In the genomic region with DNA sequence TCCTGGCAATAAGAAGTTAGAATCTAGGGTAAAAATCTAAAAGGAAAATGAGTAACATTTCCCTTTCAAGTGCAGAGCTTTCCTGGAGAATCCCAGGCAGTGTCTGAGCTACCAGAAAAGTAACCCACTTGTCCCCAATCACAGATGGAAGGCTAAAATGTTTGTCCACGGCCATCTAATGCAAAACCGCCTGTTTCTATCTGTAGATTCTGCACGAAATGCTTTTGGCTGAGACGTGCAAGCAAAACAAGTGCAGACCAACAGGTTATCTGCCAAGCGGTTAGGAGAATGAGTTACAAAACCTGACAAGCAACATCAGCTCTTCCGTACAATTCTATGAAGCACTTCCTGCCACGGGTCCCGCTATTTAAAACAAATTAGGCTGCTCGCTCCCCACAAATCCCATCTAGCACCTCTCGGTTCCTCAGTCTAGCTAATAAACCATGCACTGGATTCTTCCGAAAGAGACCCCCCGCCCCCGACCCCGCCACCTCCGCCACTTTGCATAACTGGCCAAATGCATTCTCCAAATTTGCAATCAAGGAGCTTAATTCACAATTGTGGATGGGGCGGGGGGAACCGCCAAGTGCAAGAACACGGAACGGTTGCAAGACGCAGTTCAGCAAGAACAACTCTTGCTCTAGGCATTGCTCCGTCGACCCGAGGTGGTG, we compare ENCODE assay signal across 8 cellular contexts. TPM values are rescaled to one million over a fixed set of nuclear protein-coding genes. Genes with fewer than 3 reads are reported as not detected.
DNase-seq lines count a peak whose midpoint lies in the region; ATAC-seq and TF ChIP-seq lines count a peak whose summit lies in the region.

No MANE protein-coding gene starts in this region.

- H3K4me1 ChIP-seq in ACC112 (ENCODE audit: control insufficient read depth, insufficient read depth, low read length, unreplicated experiment) (peaks cover 8% of the 10 kb centered on the region), tibial nerve (peaks cover 0 to 48% (median 0%) of the 10 kb centered on the region in 4 donors)

- no peaks in the 10 kb centered on the region for H3K27me3 ChIP-seq in ACC112 (ENCODE audit: insufficient read depth, low read length)
- no peaks in the 10 kb centered on the region for H3K27me3 ChIP-seq in tibial nerve

- no peak for TF ChIP-seq POLR2A in tibial nerve (IDR thresholded peaks at IDR 0.05)

- peak overlapping the region; percentile 86 for H2AFZ ChIP-seq in ACC112 (ENCODE audit: low read length, unreplicated experiment)

- ATAC-seq in HG03103 (IDR thresholded peaks at IDR 0.05; ENCODE audit: low read depth, unreplicated experiment) (peak; percentile 22), GM18861 (IDR thresholded peaks at IDR 0.05; ENCODE audit: unreplicated experiment) (no peak)

- H3K79me2 ChIP-seq in ACC112 (ENCODE audit: control insufficient read depth, insufficient read depth, low read length, unreplicated experiment): peaks cover 63% of the 10 kb centered on the region

- H3K27ac ChIP-seq in ACC112 (ENCODE audit: low read depth, low read length) (0 out of 2 replicates have a peak overlapping the region, but pooled peaks have one; percentile 93), tibial nerve (peak overlapping the region; percentile 94 to 99 (median 98))

- TF ChIP-seq CTCF in GM13977 (IDR thresholded peaks at IDR 0.05; ENCODE audit: extremely low read depth, insufficient read depth, missing control alignments) (no peak), tibial nerve (IDR thresholded peaks at IDR 0.05) (no peak)

- no peak for TF ChIP-seq EP300 in tibial nerve (IDR thresholded peaks at IDR 0.05)

- DNase-seq in GM13977 (ENCODE audit: low spot score) (peak; percentile 34), RPMI7951 (ENCODE audit: low read depth) (peak; percentile 32), lung microvascular endothelial cell (ENCODE audit: low read depth in 2 of 2) (peak; percentile 50 to 56), tibial nerve (ENCODE audit: low spot score in 2 of 2) (no peak)
- peak; percentile 52 for DNase-seq in central memory CD4-positive, alpha-beta T cell

- H3K9me3 ChIP-seq in tibial nerve: no peaks in the 10 kb centered on the region

- H3K36me3 ChIP-seq in ACC112 (ENCODE audit: insufficient read depth, low read length) (peaks cover 4% of the 10 kb centered on the region; the same call in 1 of the 2 replicates), tibial nerve (no peaks in the 10 kb centered on the region)

- peak overlapping the region; percentile 95 for H3K4me3 ChIP-seq in ACC112 (ENCODE audit: low read depth, low read length)
- peak overlapping the region; percentile 78 to 96 (median 92) for H3K4me3 ChIP-seq in tibial nerve

- in situ Hi-C loops in GM13977 (cut with MboI; ENCODE audit: low pct_unique_long_range_greater_than_20kb, low sequenced_read_pairs, unreplicated experiment): no loop called here

- 0% methylated on average over 22 to 23 of the region's 23 CpGs for WGBS in tibial nerve, 2 donors

RNA-seq across cellular contexts. Expression of a gene that starts 1.4 kb away (rescaled TPM):
- total RNA-seq in RPMI7951 (2014; rRNA removed; shearing (Covaris generic)): 71.0 and 91.3 TPM in 2 replicates
- total RNA-seq in lung microvascular endothelial cell: 62.3 and 67.6 TPM in 2 replicates
- 10 to 100 TPM; 58.4 to 97.0 (median 69.7) TPM for total RNA-seq in tibial nerve

Comparison
In these comparisons a context has a peak if more than half of its experiments do, and no peak if none do; other contexts are left out.
1. DNase-seq: peak in GM13977 (single experiment), RPMI7951 (single experiment), central memory CD4-positive, alpha-beta T cell (single experiment) and lung microvascular endothelial cell (2 of 2); none in tibial nerve (0 of 2).